Comparison of ENCODE assay signal across 10 cellular contexts in the genomic region with DNA sequence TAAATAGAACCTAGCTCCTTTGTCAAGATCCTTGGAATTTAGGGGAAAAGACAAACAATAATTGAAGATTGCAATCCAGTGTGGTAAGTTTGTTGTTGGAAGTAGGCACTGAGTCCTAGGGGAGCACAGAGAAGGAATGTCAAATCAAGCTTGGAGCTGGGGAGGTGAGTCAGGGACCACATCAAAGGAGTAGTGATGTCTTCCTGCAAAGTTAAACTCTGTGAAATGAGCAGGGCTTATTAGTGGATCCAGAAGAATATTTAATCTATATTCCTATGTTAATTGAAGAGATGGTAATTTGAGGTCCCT. TPM values are rescaled to one million over a fixed set of nuclear protein-coding genes. Genes with fewer than 3 reads are reported as not detected.
DNase-seq lines count a peak whose midpoint lies in the region; ATAC-seq and TF ChIP-seq lines count a peak whose summit lies in the region.
"Had no signal": no experiment of that assay in that cellular context is flagged by ENCODE, and none has a peak within 500 bp of the region (broad histone marks: within the 10 kb centered on the region; RNA-seq: fewer than 3 reads in every experiment).

No MANE protein-coding gene starts in this region.

- H3K27me3 ChIP-seq in gastrocnemius medialis = no peaks in the 10 kb centered on the region

- H3K9me3 ChIP-seq in HEK293 (ENCODE audit: control insufficient read depth, insufficient read depth, low read depth, low read length) (no peaks in the 10 kb centered on the region), gastrocnemius medialis (no peaks in the 10 kb centered on the region)

- H3K4me3 Mint-ChIP-seq in activated T-helper 1 cell treated with anti-CD3 and anti-CD28 coated beads, Interleukin-12 subunit alpha, Interleukin-12 subunit beta, Interleukin-2, Interleukin-4 antibody, amounts not matched to agents 30 ng/mL and 10 ng/mL and 1 ng/mL, durations not matched to agents 14 hours and 24 hours and 36 hours = peak overlapping the region; percentile 1
- H3K4me3 Mint-ChIP-seq in nephron progenitor cell = no peak overlapping the region
- H3K4me3 Mint-ChIP-seq: activated T-cell treated with anti-CD3 and anti-CD28 coated beads, Interleukin-2, amount 50 U/mL, for 4 hours had no signal

- in situ Hi-C loops in gastrocnemius medialis (cut with MboI; ENCODE audit: low sequenced_read_pairs in 4 of 4) = no loop called here

- POLR2A ChIA-PET in HEK293 (lab: Yijun Ruan, JAX) = interaction anchor here (3.3 kb wide), 1 partner anchor 42 kb away, joined by 17 read pairs; the partner anchor contains the start of gene NABP1

- H3K27me3 Mint-ChIP-seq in activated T-helper 1 cell treated with anti-CD3 and anti-CD28 coated beads, Interleukin-12 subunit alpha, Interleukin-12 subunit beta, Interleukin-2, Interleukin-4 antibody, amounts not matched to agents 30 ng/mL and 10 ng/mL and 1 ng/mL, durations not matched to agents 14 hours and 24 hours and 36 hours (ENCODE audit: insufficient read depth) = no peaks in the 10 kb centered on the region
- H3K27me3 Mint-ChIP-seq in nephron progenitor cell (ENCODE audit: low read depth, poor library complexity) = peaks cover 4% of the 10 kb centered on the region

- no peak overlapping the region for H3K27ac ChIP-seq in HEK293 (ENCODE audit: extremely low read depth, low read depth, low read length)
- H3K27ac ChIP-seq in gastrocnemius medialis = no peak overlapping the region

- H3K36me3 ChIP-seq in HEK293 (ENCODE audit: control insufficient read depth in 2 of 2, insufficient read depth in 1 of 2, low read length in 2 of 2) (no peaks in the 10 kb centered on the region), gastrocnemius medialis (no peaks in the 10 kb centered on the region)

- H3K36me3 Mint-ChIP-seq in activated T-helper 1 cell treated with anti-CD3 and anti-CD28 coated beads, Interleukin-12 subunit alpha, Interleukin-12 subunit beta, Interleukin-2, Interleukin-4 antibody, amounts not matched to agents 30 ng/mL and 10 ng/mL and 1 ng/mL, durations not matched to agents 14 hours and 24 hours and 36 hours (ENCODE audit: low read depth) = peaks cover 5% of the 10 kb centered on the region
- no peaks in the 10 kb centered on the region for H3K36me3 Mint-ChIP-seq in nephron progenitor cell (ENCODE audit: low read depth)

- no peak for ATAC-seq in gastrocnemius medialis
- no peak for ATAC-seq in HG03565 (IDR thresholded peaks at IDR 0.05; ENCODE audit: unreplicated experiment)
- ATAC-seq: activated T-cell treated with anti-CD3 and anti-CD28 coated beads, Interleukin-2, amount 50 U/mL, for 4 hours had no signal

- H3K4me1 Mint-ChIP-seq in activated T-helper 1 cell treated with anti-CD3 and anti-CD28 coated beads, Interleukin-12 subunit alpha, Interleukin-12 subunit beta, Interleukin-2, Interleukin-4 antibody, amounts not matched to agents 30 ng/mL and 10 ng/mL and 1 ng/mL, durations not matched to agents 14 hours and 24 hours and 36 hours (ENCODE audit: low read depth) = peaks cover 54% of the 10 kb centered on the region
- peaks cover 15% of the 10 kb centered on the region for H3K4me1 Mint-ChIP-seq in nephron progenitor cell

- TF ChIP-seq CTCF in HEK293 (tag by site-specific recombination; IDR thresholded peaks at IDR 0.05) (no peak), gastrocnemius medialis (IDR thresholded peaks at IDR 0.05 in 4 of 5, conservative IDR thresholded peaks at IDR 0.05 in 1 of 5) (no peak), nephron progenitor cell (IDR thresholded peaks at IDR 0.05) (no peak)

- H3K4me3 ChIP-seq in HEK293 (ENCODE audit: low read depth, low read length) (no peak overlapping the region), gastrocnemius medialis (no peak overlapping the region)

- no peaks in the 10 kb centered on the region for H3K9me3 Mint-ChIP-seq in activated T-helper 1 cell treated with anti-CD3 and anti-CD28 coated beads, Interleukin-12 subunit alpha, Interleukin-12 subunit beta, Interleukin-2, Interleukin-4 antibody, amounts not matched to agents 30 ng/mL and 10 ng/mL and 1 ng/mL, durations not matched to agents 14 hours and 24 hours and 36 hours
- no peaks in the 10 kb centered on the region for H3K9me3 Mint-ChIP-seq in nephron progenitor cell
- H3K9me3 Mint-ChIP-seq: activated T-cell treated with anti-CD3 and anti-CD28 coated beads, Interleukin-2, amount 50 U/mL, for 4 hours had no signal

- no peak overlapping the region for H3K27ac Mint-ChIP-seq in activated T-helper 1 cell treated with anti-CD3 and anti-CD28 coated beads, Interleukin-12 subunit alpha, Interleukin-12 subunit beta, Interleukin-2, Interleukin-4 antibody, amounts not matched to agents 30 ng/mL and 10 ng/mL and 1 ng/mL, durations not matched to agents 14 hours and 24 hours and 36 hours
- no peak overlapping the region for H3K27ac Mint-ChIP-seq in nephron progenitor cell

- H3K4me1 ChIP-seq in HEK293 (ENCODE audit: control insufficient read depth, insufficient read depth, low read length) = peaks cover 19% of the 10 kb centered on the region; the same call in 1 of the 2 replicates
- H3K4me1 ChIP-seq in gastrocnemius medialis = peaks cover 0 to 7% of the 10 kb centered on the region in 2 donors

- CTCF ChIA-PET in HEK293 (lab: Yijun Ruan, JAX) = interaction anchor here (1.5 kb wide), 1 partner anchor 16 kb away, joined by 3 read pairs; no protein-coding TSS in a partner anchor

- TF ChIP-seq POLR2A in gastrocnemius medialis (IDR thresholded peaks at IDR 0.05) = no peak

- DNase-seq in AG08396 (ENCODE audit: low spot score) (peak; percentile 39), iris pigment epithelial cell (ENCODE audit: low read depth) (peak; percentile 85), gastrocnemius medialis (no peak), nephron progenitor cell (no peak), pons (ENCODE audit: low spot score) (no peak)
- no peak for DNase-seq in activated T-helper 1 cell treated with anti-CD3 and anti-CD28 coated beads, Interleukin-12 subunit alpha, Interleukin-12 subunit beta, Interleukin-2, Interleukin-4 antibody, amounts not matched to agents 30 ng/mL and 10 ng/mL and 1 ng/mL, durations not matched to agents 14 hours and 24 hours and 36 hours (ENCODE audit: low spot score)
- DNase-seq: activated T-cell treated with anti-CD3 and anti-CD28 coated beads, Interleukin-2, amount 50 U/mL, for 4 hours; NCI-H524 treated with DMSO at 0.1 percent for 48 hours had no signal

- intact Hi-C loops in activated T-helper 1 cell treated with anti-CD3 and anti-CD28 coated beads, Interleukin-12 subunit alpha, Interleukin-12 subunit beta, Interleukin-2, Interleukin-4 antibody, amounts not matched to agents 30 ng/mL and 10 ng/mL and 1 ng/mL, durations not matched to agents 14 hours and 24 hours and 36 hours (cut with micrococcal nuclease) = loop anchor here (5.0 kb wide), 1 partner anchor 444 kb away; no protein-coding TSS in a partner anchor
- intact Hi-C loops in gastrocnemius medialis (cut with DNase I; ENCODE audit: low total_unique reads) = no loop called here

TF ChIP-seq in HEK293, 187 proteins besides CTCF, POLR2A, EP300 and RAD21 (continues in another document):
- TF ChIP-seq PRDM2 (tag by site-specific recombination; IDR thresholded peaks at IDR 0.05; ENCODE audit: borderline replicate concordance) (no peak), MZF1 (tag by site-specific recombination; IDR thresholded peaks at IDR 0.05; ENCODE audit: borderline replicate concordance) (no peak)

RNA-seq across cellular contexts. Expression of gene NABP1, which starts 41.7 kb away (rescaled TPM):
- 51.0 and 58.4 TPM in 2 replicates for total RNA-seq in activated T-helper 1 cell treated with anti-CD3 and anti-CD28 coated beads, Interleukin-12 subunit alpha, Interleukin-12 subunit beta, Interleukin-2, Interleukin-4 antibody, amounts not matched to agents 30 ng/mL and 10 ng/mL and 1 ng/mL, durations not matched to agents 14 hours and 24 hours and 36 hours
- 1 to 10 TPM in 3 of 4 donors, under 1 TPM in 1; 0.63 to 5.5 (median 4.0) TPM for total RNA-seq in gastrocnemius medialis

Comparison
In these comparisons a context has a peak if more than half of its experiments do, and no peak if none do; other contexts are left out.
1. DNase-seq: peak in AG08396 (single experiment) and iris pigment epithelial cell (single experiment); none in activated T-helper 1 cell treated with anti-CD3 and anti-CD28 coated beads, Interleukin-12 subunit alpha, Interleukin-12 subunit beta, Interleukin-2, Interleukin-4 antibody, amounts not matched to agents 30 ng/mL and 10 ng/mL and 1 ng/mL, durations not matched to agents 14 hours and 24 hours and 36 hours (single experiment), gastrocnemius medialis (0 of 2), nephron progenitor cell (single experiment) and pons (single experiment).